1 cellular context compared by ENCODE assay signal in the genomic region with DNA sequence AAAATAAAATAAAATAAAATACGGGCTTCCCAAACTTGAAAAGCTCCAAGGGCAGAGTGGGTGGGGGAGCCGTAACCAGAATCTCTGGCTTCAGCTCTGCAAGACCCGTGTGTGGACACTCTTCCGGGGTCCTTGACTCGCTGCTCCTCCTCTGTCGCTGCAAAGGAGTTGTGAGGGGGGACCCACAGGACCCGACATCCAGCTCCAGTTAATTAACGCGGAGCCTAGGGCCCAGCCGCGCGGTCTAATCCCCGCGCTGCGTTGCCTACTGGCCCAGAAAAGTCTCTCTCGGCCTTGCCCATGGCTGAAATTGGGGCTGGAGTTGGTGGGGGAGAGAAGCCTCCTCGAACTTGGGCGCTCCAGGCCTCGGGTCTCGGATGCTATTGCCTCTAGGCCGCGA.
TF ChIP-seq lines count a peak whose summit lies in the region.

No MANE protein-coding gene starts in this region.

TF ChIP-seq in WTC11, 78 proteins besides CTCF, POLR2A, EP300 and RAD21 (continued from another document):
- TF ChIP-seq GTF2I (CRISPR knock-in tag; conservative IDR thresholded peaks at IDR 0.05) (no peak), PRDM15 (CRISPR knock-in tag; IDR thresholded peaks at IDR 0.05) (no peak), EMX1 (CRISPR knock-in tag; IDR thresholded peaks at IDR 0.05) (no peak), ZNF317 (CRISPR knock-in tag; IDR thresholded peaks at IDR 0.05; ENCODE audit: borderline replicate concordance, low read depth) (no peak), ZNF138 (CRISPR knock-in tag; conservative IDR thresholded peaks at IDR 0.05) (no peak), SP1 (CRISPR knock-in tag; conservative IDR thresholded peaks at IDR 0.05) (no peak), MYBL2 (CRISPR knock-in tag; IDR thresholded peaks at IDR 0.05) (no peak), STAT6 (CRISPR knock-in tag; conservative IDR thresholded peaks at IDR 0.05; ENCODE audit: low read depth) (no peak), JUN (CRISPR knock-in tag; IDR thresholded peaks at IDR 0.05) (no peak), MAX (CRISPR knock-in tag; IDR thresholded peaks at IDR 0.05) (no peak)
- TF ChIP-seq, protein P1, sequence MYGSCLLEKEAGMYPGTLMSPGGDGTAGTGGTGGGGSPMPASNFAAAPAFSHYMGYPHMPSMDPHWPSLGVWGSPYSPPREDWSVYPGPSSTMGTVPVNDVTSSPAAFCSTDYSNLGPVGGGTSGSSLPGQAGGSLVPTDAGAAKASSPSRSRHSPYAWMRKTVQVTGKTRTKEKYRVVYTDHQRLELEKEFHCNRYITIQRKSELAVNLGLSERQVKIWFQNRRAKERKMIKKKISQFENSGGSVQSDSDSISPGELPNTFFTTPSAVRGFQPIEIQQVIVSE (CRISPR knock-in tag; IDR thresholded peaks at IDR 0.05; ENCODE audit: borderline replicate concordance) = no peak
